ENCODE assay signal across 1 cellular context in the genomic region with DNA sequence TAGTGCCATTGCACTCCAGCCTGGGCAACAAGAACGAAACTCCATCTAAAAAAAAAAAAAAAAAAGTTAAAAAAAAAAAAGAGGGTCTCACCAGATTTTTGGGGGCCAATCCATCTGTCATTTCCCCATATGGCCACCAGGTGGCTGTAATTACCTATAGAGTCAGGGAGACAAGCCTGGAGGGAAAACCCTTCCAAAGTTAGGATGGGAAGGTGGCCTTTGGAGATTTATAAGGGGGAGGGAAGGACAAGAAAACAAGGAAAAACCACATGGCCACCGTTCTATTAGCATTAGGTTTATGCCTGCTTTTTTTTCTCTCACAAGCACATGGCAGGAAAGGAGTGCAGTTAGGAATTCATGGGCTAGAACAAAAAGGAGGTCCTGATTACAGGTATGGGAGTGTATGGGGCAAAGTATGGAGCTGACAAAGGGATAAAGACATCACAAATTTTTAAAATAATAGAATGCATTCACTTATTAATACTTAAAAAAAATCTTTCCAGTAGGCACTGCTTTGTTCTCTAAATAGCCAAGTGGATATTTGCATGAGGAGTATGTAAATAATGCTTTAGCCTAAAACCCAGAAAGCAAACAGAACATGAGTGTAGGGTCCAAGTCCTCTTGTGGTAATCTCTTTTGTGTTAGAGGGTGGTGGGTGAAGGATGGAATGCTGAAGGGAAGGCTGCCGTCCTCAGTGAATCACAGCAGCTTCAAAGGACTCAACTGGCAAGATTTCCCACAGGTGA.
TF ChIP-seq lines count a peak whose summit lies in the region.

No MANE protein-coding gene starts in this region.

TF ChIP-seq in HepG2, 621 proteins besides CTCF, POLR2A, EP300 and RAD21 (continued from another document and continues in another):
- TF ChIP-seq, protein P1, sequence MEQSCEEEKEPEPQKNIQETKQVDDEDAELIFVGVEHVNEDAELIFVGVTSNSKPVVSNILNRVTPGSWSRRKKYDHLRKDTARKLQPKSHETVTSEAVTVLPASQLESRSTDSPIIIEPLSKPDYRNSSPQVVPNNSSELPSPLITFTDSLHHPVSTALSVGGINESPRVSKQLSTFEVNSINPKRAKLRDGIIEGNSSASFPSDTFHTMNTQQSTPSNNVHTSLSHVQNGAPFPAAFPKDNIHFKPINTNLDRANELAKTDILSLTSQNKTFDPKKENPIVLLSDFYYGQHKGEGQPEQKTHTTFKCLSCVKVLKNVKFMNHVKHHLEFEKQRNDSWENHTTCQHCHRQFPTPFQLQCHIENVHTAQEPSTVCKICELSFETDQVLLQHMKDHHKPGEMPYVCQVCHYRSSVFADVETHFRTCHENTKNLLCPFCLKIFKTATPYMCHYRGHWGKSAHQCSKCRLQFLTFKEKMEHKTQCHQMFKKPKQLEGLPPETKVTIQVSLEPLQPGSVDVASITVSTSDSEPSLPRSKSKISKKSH (CRISPR knock-in tag; IDR thresholded peaks at IDR 0.05; ENCODE audit: borderline replicate concordance), result no peak
- TF ChIP-seq SOX6 (IDR thresholded peaks at IDR 0.05), result no peak
- TF ChIP-seq SOX6 (CRISPR knock-in tag; IDR thresholded peaks at IDR 0.05), result peak; percentile 92
- TF ChIP-seq, protein P2, sequence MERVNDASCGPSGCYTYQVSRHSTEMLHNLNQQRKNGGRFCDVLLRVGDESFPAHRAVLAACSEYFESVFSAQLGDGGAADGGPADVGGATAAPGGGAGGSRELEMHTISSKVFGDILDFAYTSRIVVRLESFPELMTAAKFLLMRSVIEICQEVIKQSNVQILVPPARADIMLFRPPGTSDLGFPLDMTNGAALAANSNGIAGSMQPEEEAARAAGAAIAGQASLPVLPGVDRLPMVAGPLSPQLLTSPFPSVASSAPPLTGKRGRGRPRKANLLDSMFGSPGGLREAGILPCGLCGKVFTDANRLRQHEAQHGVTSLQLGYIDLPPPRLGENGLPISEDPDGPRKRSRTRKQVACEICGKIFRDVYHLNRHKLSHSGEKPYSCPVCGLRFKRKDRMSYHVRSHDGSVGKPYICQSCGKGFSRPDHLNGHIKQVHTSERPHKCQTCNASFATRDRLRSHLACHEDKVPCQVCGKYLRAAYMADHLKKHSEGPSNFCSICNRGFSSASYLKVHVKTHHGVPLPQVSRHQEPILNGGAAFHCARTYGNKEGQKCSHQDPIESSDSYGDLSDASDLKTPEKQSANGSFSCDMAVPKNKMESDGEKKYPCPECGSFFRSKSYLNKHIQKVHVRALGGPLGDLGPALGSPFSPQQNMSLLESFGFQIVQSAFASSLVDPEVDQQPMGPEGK (CRISPR knock-in tag; IDR thresholded peaks at IDR 0.05), result peak; percentile 38; the same call in 1 of the 2 replicates
- TF ChIP-seq FOXA1 (IDR thresholded peaks at IDR 0.05), result peak; percentile 67
- peak; percentile 64 for TF ChIP-seq FOXA1 (CRISPR knock-in tag; IDR thresholded peaks at IDR 0.05)
- TF ChIP-seq ZBTB3 (CRISPR knock-in tag; IDR thresholded peaks at IDR 0.05; ENCODE audit: borderline replicate concordance, low read depth), result no peak
- peak; percentile 72 for TF ChIP-seq PHF21A (CRISPR knock-in tag; IDR thresholded peaks at IDR 0.05)
- peak; percentile 83 for TF ChIP-seq KDM6A (CRISPR knock-in tag; IDR thresholded peaks at IDR 0.05; ENCODE audit: low read depth)
- no peak for TF ChIP-seq ZNF550 (CRISPR knock-in tag; IDR thresholded peaks at IDR 0.05; ENCODE audit: borderline replicate concordance)
- no peak for TF ChIP-seq BHLHE40 (IDR thresholded peaks at IDR 0.05; ENCODE audit: low read length)
- peak; percentile 86 for TF ChIP-seq SMC3 (IDR thresholded peaks at IDR 0.05; ENCODE audit: low read length)
- peak; percentile 54; the same call in 1 of the 2 replicates for TF ChIP-seq NCOR1 (IDR thresholded peaks at IDR 0.05; ENCODE audit: borderline replicate concordance, low read length)
- peak; percentile 54; the same call in 1 of the 2 replicates for TF ChIP-seq RXRB (CRISPR knock-in tag; IDR thresholded peaks at IDR 0.05; ENCODE audit: borderline replicate concordance)
- TF ChIP-seq MIXL1 (CRISPR knock-in tag; IDR thresholded peaks at IDR 0.05), result 0 out of 2 replicates have a peak, but pooled peaks have one; percentile 55
- TF ChIP-seq MEF2D (CRISPR knock-in tag; IDR thresholded peaks at IDR 0.05), result peak; percentile 86
- TF ChIP-seq, protein P3, sequence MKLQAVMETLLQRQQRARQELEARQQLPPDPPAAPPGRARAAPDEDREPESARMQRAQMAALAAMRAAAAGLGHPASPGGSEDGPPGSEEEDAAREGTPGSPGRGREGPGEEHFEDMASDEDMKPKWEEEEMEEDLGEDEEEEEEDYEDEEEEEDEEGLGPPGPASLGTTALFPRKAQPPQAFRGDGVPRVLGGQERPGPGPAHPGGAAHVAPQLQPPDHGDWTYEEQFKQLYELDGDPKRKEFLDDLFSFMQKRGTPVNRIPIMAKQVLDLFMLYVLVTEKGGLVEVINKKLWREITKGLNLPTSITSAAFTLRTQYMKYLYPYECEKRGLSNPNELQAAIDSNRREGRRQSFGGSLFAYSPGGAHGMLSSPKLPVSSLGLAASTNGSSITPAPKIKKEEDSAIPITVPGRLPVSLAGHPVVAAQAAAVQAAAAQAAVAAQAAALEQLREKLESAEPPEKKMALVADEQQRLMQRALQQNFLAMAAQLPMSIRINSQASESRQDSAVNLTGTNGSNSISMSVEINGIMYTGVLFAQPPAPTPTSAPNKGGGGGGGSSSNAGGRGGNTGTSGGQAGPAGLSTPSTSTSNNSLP (IDR thresholded peaks at IDR 0.05; ENCODE audit: low read depth, low read length), result peak; percentile 6
- peak; percentile 88 for TF ChIP-seq TEAD3 (CRISPR knock-in tag; optimal IDR thresholded peaks at IDR 0.05; ENCODE audit: borderline replicate concordance)
- TF ChIP-seq CHD4 (IDR thresholded peaks at IDR 0.05; ENCODE audit: borderline replicate concordance, low read length), result peak; percentile 44; the same call in 1 of the 2 replicates
- TF ChIP-seq TBX2 (CRISPR knock-in tag; IDR thresholded peaks at IDR 0.05; ENCODE audit: borderline replicate concordance), result peak; percentile 46; the same call in 1 of the 2 replicates
- peak; percentile 30; the same call in 1 of the 2 replicates for TF ChIP-seq ZBTB7B (CRISPR knock-in tag; IDR thresholded peaks at IDR 0.05)
- peak; percentile 83 for TF ChIP-seq FOXA3 (CRISPR knock-in tag; IDR thresholded peaks at IDR 0.05)
- peak; percentile 78 for TF ChIP-seq TCF7 (IDR thresholded peaks at IDR 0.05; ENCODE audit: low read depth)
- TF ChIP-seq RAD51 (IDR thresholded peaks at IDR 0.05; ENCODE audit: borderline replicate concordance), result no peak
- TF ChIP-seq, protein P4, sequence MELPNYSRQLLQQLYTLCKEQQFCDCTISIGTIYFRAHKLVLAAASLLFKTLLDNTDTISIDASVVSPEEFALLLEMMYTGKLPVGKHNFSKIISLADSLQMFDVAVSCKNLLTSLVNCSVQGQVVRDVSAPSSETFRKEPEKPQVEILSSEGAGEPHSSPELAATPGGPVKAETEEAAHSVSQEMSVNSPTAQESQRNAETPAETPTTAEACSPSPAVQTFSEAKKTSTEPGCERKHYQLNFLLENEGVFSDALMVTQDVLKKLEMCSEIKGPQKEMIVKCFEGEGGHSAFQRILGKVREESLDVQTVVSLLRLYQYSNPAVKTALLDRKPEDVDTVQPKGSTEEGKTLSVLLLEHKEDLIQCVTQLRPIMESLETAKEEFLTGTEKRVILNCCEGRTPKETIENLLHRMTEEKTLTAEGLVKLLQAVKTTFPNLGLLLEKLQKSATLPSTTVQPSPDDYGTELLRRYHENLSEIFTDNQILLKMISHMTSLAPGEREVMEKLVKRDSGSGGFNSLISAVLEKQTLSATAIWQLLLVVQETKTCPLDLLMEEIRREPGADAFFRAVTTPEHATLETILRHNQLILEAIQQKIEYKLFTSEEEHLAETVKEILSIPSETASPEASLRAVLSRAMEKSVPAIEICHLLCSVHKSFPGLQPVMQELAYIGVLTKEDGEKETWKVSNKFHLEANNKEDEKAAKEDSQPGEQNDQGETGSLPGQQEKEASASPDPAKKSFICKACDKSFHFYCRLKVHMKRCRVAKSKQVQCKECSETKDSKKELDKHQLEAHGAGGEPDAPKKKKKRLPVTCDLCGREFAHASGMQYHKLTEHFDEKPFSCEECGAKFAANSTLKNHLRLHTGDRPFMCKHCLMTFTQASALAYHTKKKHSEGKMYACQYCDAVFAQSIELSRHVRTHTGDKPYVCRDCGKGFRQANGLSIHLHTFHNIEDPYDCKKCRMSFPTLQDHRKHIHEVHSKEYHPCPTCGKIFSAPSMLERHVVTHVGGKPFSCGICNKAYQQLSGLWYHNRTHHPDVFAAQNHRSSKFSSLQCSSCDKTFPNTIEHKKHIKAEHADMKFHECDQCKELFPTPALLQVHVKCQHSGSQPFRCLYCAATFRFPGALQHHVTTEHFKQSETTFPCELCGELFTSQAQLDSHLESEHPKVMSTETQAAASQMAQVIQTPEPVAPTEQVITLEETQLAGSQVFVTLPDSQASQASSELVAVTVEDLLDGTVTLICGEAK (IDR thresholded peaks at IDR 0.05), result no peak
- TF ChIP-seq, protein P4 (CRISPR knock-in tag; IDR thresholded peaks at IDR 0.05), result no peak
- TF ChIP-seq SOX5 (CRISPR knock-in tag; IDR thresholded peaks at IDR 0.05; ENCODE audit: borderline replicate concordance), result peak; percentile 89
- TF ChIP-seq, protein P5, sequence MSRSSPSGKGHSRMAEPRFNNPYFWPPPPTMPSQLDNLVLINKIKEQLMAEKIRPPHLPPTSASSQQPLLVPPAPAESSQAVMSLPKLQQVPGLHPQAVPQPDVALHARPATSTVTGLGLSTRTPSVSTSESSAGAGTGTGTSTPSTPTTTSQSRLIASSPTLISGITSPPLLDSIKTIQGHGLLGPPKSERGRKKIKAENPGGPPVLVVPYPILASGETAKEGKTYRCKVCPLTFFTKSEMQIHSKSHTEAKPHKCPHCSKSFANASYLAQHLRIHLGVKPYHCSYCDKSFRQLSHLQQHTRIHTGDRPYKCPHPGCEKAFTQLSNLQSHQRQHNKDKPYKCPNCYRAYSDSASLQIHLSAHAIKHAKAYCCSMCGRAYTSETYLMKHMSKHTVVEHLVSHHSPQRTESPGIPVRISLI (CRISPR knock-in tag; IDR thresholded peaks at IDR 0.05; ENCODE audit: borderline replicate concordance), result 0 out of 2 replicates have a peak, but pooled peaks have one; percentile 41
- 0 out of 2 replicates have a peak, but pooled peaks have one; percentile 21 for TF ChIP-seq KAT8 (CRISPR knock-in tag; IDR thresholded peaks at IDR 0.05)
- TF ChIP-seq ATM (IDR thresholded peaks at IDR 0.05; ENCODE audit: borderline replicate concordance), result no peak
- TF ChIP-seq STAG1 (CRISPR knock-in tag; IDR thresholded peaks at IDR 0.05), result peak; percentile 76
- TF ChIP-seq, protein P6, sequence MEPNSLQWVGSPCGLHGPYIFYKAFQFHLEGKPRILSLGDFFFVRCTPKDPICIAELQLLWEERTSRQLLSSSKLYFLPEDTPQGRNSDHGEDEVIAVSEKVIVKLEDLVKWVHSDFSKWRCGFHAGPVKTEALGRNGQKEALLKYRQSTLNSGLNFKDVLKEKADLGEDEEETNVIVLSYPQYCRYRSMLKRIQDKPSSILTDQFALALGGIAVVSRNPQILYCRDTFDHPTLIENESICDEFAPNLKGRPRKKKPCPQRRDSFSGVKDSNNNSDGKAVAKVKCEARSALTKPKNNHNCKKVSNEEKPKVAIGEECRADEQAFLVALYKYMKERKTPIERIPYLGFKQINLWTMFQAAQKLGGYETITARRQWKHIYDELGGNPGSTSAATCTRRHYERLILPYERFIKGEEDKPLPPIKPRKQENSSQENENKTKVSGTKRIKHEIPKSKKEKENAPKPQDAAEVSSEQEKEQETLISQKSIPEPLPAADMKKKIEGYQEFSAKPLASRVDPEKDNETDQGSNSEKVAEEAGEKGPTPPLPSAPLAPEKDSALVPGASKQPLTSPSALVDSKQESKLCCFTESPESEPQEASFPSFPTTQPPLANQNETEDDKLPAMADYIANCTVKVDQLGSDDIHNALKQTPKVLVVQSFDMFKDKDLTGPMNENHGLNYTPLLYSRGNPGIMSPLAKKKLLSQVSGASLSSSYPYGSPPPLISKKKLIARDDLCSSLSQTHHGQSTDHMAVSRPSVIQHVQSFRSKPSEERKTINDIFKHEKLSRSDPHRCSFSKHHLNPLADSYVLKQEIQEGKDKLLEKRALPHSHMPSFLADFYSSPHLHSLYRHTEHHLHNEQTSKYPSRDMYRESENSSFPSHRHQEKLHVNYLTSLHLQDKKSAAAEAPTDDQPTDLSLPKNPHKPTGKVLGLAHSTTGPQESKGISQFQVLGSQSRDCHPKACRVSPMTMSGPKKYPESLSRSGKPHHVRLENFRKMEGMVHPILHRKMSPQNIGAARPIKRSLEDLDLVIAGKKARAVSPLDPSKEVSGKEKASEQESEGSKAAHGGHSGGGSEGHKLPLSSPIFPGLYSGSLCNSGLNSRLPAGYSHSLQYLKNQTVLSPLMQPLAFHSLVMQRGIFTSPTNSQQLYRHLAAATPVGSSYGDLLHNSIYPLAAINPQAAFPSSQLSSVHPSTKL (CRISPR knock-in tag; IDR thresholded peaks at IDR 0.05), result peak; percentile 73
